ENCODE assay signal across 16 cellular contexts in genomic region chr13:20482818-20483217, GRCh38.
"Had no signal": no experiment of that assay in that cellular context is flagged by ENCODE, and none has a peak within 500 bp of the region (broad histone marks: within the 10 kb centered on the region; RNA-seq: fewer than 3 reads in every experiment).

No MANE protein-coding gene starts in this region.

- H3K27ac Mint-ChIP-seq: activated CD4-positive, alpha-beta memory T cell treated with anti-CD3 and anti-CD28 coated beads for 36 hours; activated T-cell treated with anti-CD3 and anti-CD28 coated beads, Interleukin-2, amount 50 U/mL, for 72 hours; immature natural killer cell; memory B cell; nephron progenitor cell; stimulated activated naive CD8-positive, alpha-beta T cell treated with anti-CD3 and anti-CD28 coated beads, Interleukin-15, amount 100 ng/mL, for 72 hours had no signal

- H3K27ac ChIP-seq: coronary artery, left lung had no signal

- H3K27me3 ChIP-seq: left lung had no signal

- ATAC-seq: activated T-cell treated with anti-CD3 and anti-CD28 coated beads, Interleukin-2, amount 50 U/mL, for 72 hours; left lung; stimulated activated naive CD8-positive, alpha-beta T cell treated with anti-CD3 and anti-CD28 coated beads, Interleukin-15, amount 100 ng/mL, for 72 hours had no signal

- DNase-seq: activated CD4-positive, alpha-beta memory T cell treated with anti-CD3 and anti-CD28 coated beads for 36 hours; activated naive CD4-positive, alpha-beta T cell; activated T-cell treated with anti-CD3 and anti-CD28 coated beads, Interleukin-2, amount 50 U/mL, for 72 hours; effector memory CD4-positive, alpha-beta T cell; erythroblast; glutamatergic neuron; immature natural killer cell; left lung; nephron progenitor cell; stimulated activated CD4-positive, alpha-beta T cell treated with anti-CD3 and anti-CD28 coated beads, Interleukin-15, amount 100 ng/mL, for 24 hours; stimulated activated CD4-positive, alpha-beta T cell treated with anti-CD3 and anti-CD28 coated beads, Interleukin-4, amount 100 ng/mL, for 24 hours; stimulated activated naive CD8-positive, alpha-beta T cell treated with anti-CD3 and anti-CD28 coated beads, Interleukin-15, amount 100 ng/mL, for 72 hours; T-helper 2 cell had no signal

- FAIRE-seq: astrocyte had no signal

- H3K4me3 Mint-ChIP-seq: activated CD4-positive, alpha-beta memory T cell treated with anti-CD3 and anti-CD28 coated beads for 36 hours; activated T-cell treated with anti-CD3 and anti-CD28 coated beads, Interleukin-2, amount 50 U/mL, for 72 hours; immature natural killer cell; memory B cell; nephron progenitor cell; stimulated activated naive CD8-positive, alpha-beta T cell treated with anti-CD3 and anti-CD28 coated beads, Interleukin-15, amount 100 ng/mL, for 72 hours had no signal

- H3K9me3 Mint-ChIP-seq: activated CD4-positive, alpha-beta memory T cell treated with anti-CD3 and anti-CD28 coated beads for 36 hours; activated T-cell treated with anti-CD3 and anti-CD28 coated beads, Interleukin-2, amount 50 U/mL, for 72 hours; immature natural killer cell; memory B cell; nephron progenitor cell; stimulated activated naive CD8-positive, alpha-beta T cell treated with anti-CD3 and anti-CD28 coated beads, Interleukin-15, amount 100 ng/mL, for 72 hours had no signal

- H3K4me1 Mint-ChIP-seq: memory B cell had no signal

- H3K4me3 ChIP-seq: coronary artery, left lung had no signal

- H3K27me3 Mint-ChIP-seq: activated CD4-positive, alpha-beta memory T cell treated with anti-CD3 and anti-CD28 coated beads for 36 hours; memory B cell; stimulated activated naive CD8-positive, alpha-beta T cell treated with anti-CD3 and anti-CD28 coated beads, Interleukin-15, amount 100 ng/mL, for 72 hours had no signal

- H3K4me1 ChIP-seq: left lung had no signal

- H3K36me3 ChIP-seq: left lung had no signal

- H3K9me3 ChIP-seq: left lung had no signal
